2 cellular contexts compared by ENCODE assay signal in genomic region chr22:38186429-38186828, GRCh38.
TF ChIP-seq lines count a peak whose summit lies in the region.

No MANE protein-coding gene starts in this region.

TF ChIP-seq in PFSK-1, 5 proteins besides CTCF, POLR2A, EP300 and RAD21:
- peak; percentile 46; the same call in 1 of the 2 replicates for TF ChIP-seq SIN3A (IDR thresholded peaks at IDR 0.05; ENCODE audit: borderline replicate concordance, insufficient read depth, low read length)
- no peak for TF ChIP-seq TAF1 (IDR thresholded peaks at IDR 0.05; ENCODE audit: borderline replicate concordance, insufficient read depth, low read length)
- TF ChIP-seq REST (IDR thresholded peaks at IDR 0.05; ENCODE audit: insufficient read depth in 1 of 2, low read depth in 2 of 2, low read length in 2 of 2): peak in 1 of 2 experiments; percentile 58; a peak in 3 of 4 replicates
- TF ChIP-seq FOXP2 (optimal IDR thresholded peaks at IDR 0.05; ENCODE audit: borderline replicate concordance, extremely low read depth, extremely low read length, insufficient read depth): no peak
- no peak for TF ChIP-seq POLR2AphosphoS5 (IDR thresholded peaks at IDR 0.05; ENCODE audit: low read depth, low read length)
TF ChIP-seq in PFSK-1: peak in this region for 2.

TF ChIP-seq in HepG2, 621 proteins besides CTCF, POLR2A, EP300 and RAD21:
- TF ChIP-seq ZNF644 (CRISPR knock-in tag; IDR thresholded peaks at IDR 0.05; ENCODE audit: low read depth) (no peak), MLXIP (CRISPR knock-in tag; IDR thresholded peaks at IDR 0.05; ENCODE audit: borderline replicate concordance) (no peak), MBD4 (IDR thresholded peaks at IDR 0.05; ENCODE audit: borderline replicate concordance, low read length) (no peak), KMT2B (CRISPR knock-in tag; IDR thresholded peaks at IDR 0.05) (no peak), ZSCAN21 (CRISPR knock-in tag; IDR thresholded peaks at IDR 0.05; ENCODE audit: borderline replicate concordance) (no peak), RBM22 (optimal IDR thresholded peaks at IDR 0.05; ENCODE audit: low read length) (no peak), U2AF2 (IDR thresholded peaks at IDR 0.05; ENCODE audit: low read depth, low read length) (no peak), ZNF773 (CRISPR knock-in tag; IDR thresholded peaks at IDR 0.05; ENCODE audit: borderline replicate concordance) (no peak), KLF15 (CRISPR knock-in tag; IDR thresholded peaks at IDR 0.05; ENCODE audit: borderline replicate concordance) (no peak), ZNF784 (CRISPR knock-in tag; IDR thresholded peaks at IDR 0.05; ENCODE audit: borderline replicate concordance) (no peak), NFAT5 (CRISPR knock-in tag; IDR thresholded peaks at IDR 0.05) (no peak)
TF ChIP-seq in HepG2: peak in this region for 0.
